In genomic region chr1:16684738-16685337, GRCh38 we compare ENCODE assay signal across 8 cellular contexts. TPM values are rescaled to one million over a fixed set of nuclear protein-coding genes. Genes with fewer than 3 reads are reported as not detected.
A peak's percentile ranks its signal among the peaks of the same experiment; 100 is the strongest.
DNase-seq lines count a peak whose midpoint lies in the region; ATAC-seq, FAIRE-seq and TF ChIP-seq lines count a peak whose summit lies in the region.
"Not testable (repeated sequence)": the region's sequence is repeated elsewhere in the genome, so short reads cannot be mapped to it uniquely, and the experiment has no call there.

No MANE protein-coding gene starts in this region.

- POLR2A ChIA-PET in HepG2 (lab: Yijun Ruan, JAX): not testable (repeated sequence)

- peak in 1 of 3 donors; percentile 36 for DNase-seq in CD4-positive, CD25-positive, alpha-beta regulatory T cell
- DNase-seq in OCI-M1 (lab: John Stamatoyannopoulos, UW): peak; percentile 55
- DNase-seq in activated T-cell treated with anti-CD3 and anti-CD28 coated beads, Interleukin-2, amount 50 U/mL, for 72 hours; epithelial cell of proximal tubule (ENCODE audit: low read depth); HepG2 (ENCODE audit: low spot score); smooth muscle cell (lab: John Stamatoyannopoulos, UW; ENCODE audit: unreplicated experiment): not testable (repeated sequence)

- H3K4me3 ChIP-seq in CD4-positive, CD25-positive, alpha-beta regulatory T cell (ENCODE audit: low read depth, low read length); epithelial cell of proximal tubule (ENCODE audit: low read depth, low read length); HepG2 (replicated peaks in 1 of 3; ENCODE audit: insufficient read depth in 1 of 3, low read depth in 2 of 3, low read length in 3 of 3); smooth muscle cell: not testable (repeated sequence)

- not testable (repeated sequence) for TF ChIP-seq POLR2A in HepG2 (IDR thresholded peaks at IDR 0.05; ENCODE audit: insufficient read depth in 1 of 2, low read depth in 2 of 2, low read length in 2 of 2)

- not testable (repeated sequence) for H3K4me2 ChIP-seq in HepG2 (ENCODE audit: low read depth, low read length); smooth muscle cell

- H3K27me3 Mint-ChIP-seq in CD4-positive, CD25-positive, alpha-beta regulatory T cell: peaks cover 25% of the 10 kb centered on the region
- peaks cover 23% of the 10 kb centered on the region for H3K27me3 Mint-ChIP-seq in activated T-cell treated with anti-CD3 and anti-CD28 coated beads, Interleukin-2, amount 50 U/mL, for 72 hours (ENCODE audit: low read depth)

- not testable (repeated sequence) for H3K9ac ChIP-seq in HepG2 (ENCODE audit: insufficient read depth, low read depth, low read length); smooth muscle cell (ENCODE audit: low read depth)

- H3K27me3 ChIP-seq in CD4-positive, CD25-positive, alpha-beta regulatory T cell (ENCODE audit: control insufficient read depth, insufficient read depth, low read length); HepG2 (ENCODE audit: control insufficient read depth in 1 of 2, insufficient read depth in 2 of 2, low read length in 2 of 2); smooth muscle cell (ENCODE audit: low read depth): not testable (repeated sequence)

- H3K9me3 ChIP-seq in CD4-positive, CD25-positive, alpha-beta regulatory T cell (ENCODE audit: control insufficient read depth in 2 of 2, low read length in 2 of 2); HepG2 (ENCODE audit: low read length); smooth muscle cell (replicated peaks; ENCODE audit: low read depth): not testable (repeated sequence)

- ATAC-seq in CD4-positive, CD25-positive, alpha-beta regulatory T cell (ENCODE audit: low read depth in 2 of 2): peak; percentile 50 to 60
- ATAC-seq in GM18858 (IDR thresholded peaks at IDR 0.05; ENCODE audit: unreplicated experiment): peak; percentile 63
- peak; percentile 46 to 56 for ATAC-seq in activated T-cell treated with anti-CD3 and anti-CD28 coated beads, Interleukin-2, amount 50 U/mL, for 72 hours (replicated peaks in 1 of 2)
- not testable (repeated sequence) for ATAC-seq in HepG2

- H3F3A ChIP-seq in smooth muscle cell (ENCODE audit: low read depth): not testable (repeated sequence)

- not testable (repeated sequence) for H3K27ac ChIP-seq in CD4-positive, CD25-positive, alpha-beta regulatory T cell (ENCODE audit: insufficient read depth, low read length, poor library complexity, severe bottlenecking); HepG2 (ENCODE audit: extremely low read length, insufficient read depth, low read length); smooth muscle cell (ENCODE audit: low read depth)

- not testable (repeated sequence) for H3K4me3 Mint-ChIP-seq in CD4-positive, CD25-positive, alpha-beta regulatory T cell; activated T-cell treated with anti-CD3 and anti-CD28 coated beads, Interleukin-2, amount 50 U/mL, for 72 hours

- intact Hi-C loops in HepG2 (cut with micrococcal nuclease; ENCODE audit: unreplicated experiment): not testable (repeated sequence)

- H3K9me3 Mint-ChIP-seq in CD4-positive, CD25-positive, alpha-beta regulatory T cell; activated T-cell treated with anti-CD3 and anti-CD28 coated beads, Interleukin-2, amount 50 U/mL, for 72 hours: not testable (repeated sequence)

- H3K36me3 ChIP-seq in CD4-positive, CD25-positive, alpha-beta regulatory T cell (ENCODE audit: control insufficient read depth, insufficient read depth, low read length); HepG2 (replicated peaks in 1 of 2; ENCODE audit: control insufficient read depth in 1 of 2, insufficient read depth in 2 of 2, low read length in 2 of 2); smooth muscle cell (ENCODE audit: low read depth): not testable (repeated sequence)

- TF ChIP-seq RAD21 in Ishikawa (IDR thresholded peaks at IDR 0.05; ENCODE audit: low read depth): peak; percentile 41
- not testable (repeated sequence) for TF ChIP-seq RAD21 in HepG2 (CRISPR knock-in tag; IDR thresholded peaks at IDR 0.05)

- WGBS in HepG2 (ENCODE audit: low lambda C conversion rate): 5% methylated on average over 4 of the region's 4 CpGs
- WGBS in smooth muscle cell (ENCODE audit: low lambda C conversion rate): 9% methylated on average over 4 of the region's 4 CpGs

- CTCF ChIA-PET in HepG2 (lab: Yijun Ruan, JAX; ENCODE audit: low intra/inter-chr PET ratio, low total read pairs): not testable (repeated sequence)

- not testable (repeated sequence) for H3K4me1 ChIP-seq in CD4-positive, CD25-positive, alpha-beta regulatory T cell (ENCODE audit: control insufficient read depth, insufficient read depth, low read length, poor library complexity, severe bottlenecking); HepG2 (ENCODE audit: insufficient read depth, low read length); smooth muscle cell (ENCODE audit: low read depth)

- not testable (repeated sequence) for H3K27ac Mint-ChIP-seq in CD4-positive, CD25-positive, alpha-beta regulatory T cell; activated T-cell treated with anti-CD3 and anti-CD28 coated beads, Interleukin-2, amount 50 U/mL, for 72 hours

- FAIRE-seq in HepG2 (lab: Jason Lieb, UNC): not testable (repeated sequence)

- not testable (repeated sequence) for H3K4me1 Mint-ChIP-seq in CD4-positive, CD25-positive, alpha-beta regulatory T cell; activated T-cell treated with anti-CD3 and anti-CD28 coated beads, Interleukin-2, amount 50 U/mL, for 72 hours (ENCODE audit: low read depth)

- H3K36me3 Mint-ChIP-seq in CD4-positive, CD25-positive, alpha-beta regulatory T cell; activated T-cell treated with anti-CD3 and anti-CD28 coated beads, Interleukin-2, amount 50 U/mL, for 72 hours (ENCODE audit: insufficient read depth in 2 of 2): not testable (repeated sequence)

- H3K79me2 ChIP-seq in HepG2 (ENCODE audit: insufficient read depth, low read length); smooth muscle cell (ENCODE audit: low read depth): not testable (repeated sequence)

- H2AFZ ChIP-seq in HepG2 (ENCODE audit: low read length); smooth muscle cell (ENCODE audit: low read depth): not testable (repeated sequence)

- TF ChIP-seq EP300 in Ishikawa (IDR thresholded peaks at IDR 0.05; ENCODE audit: borderline replicate concordance); HepG2 (IDR thresholded peaks at IDR 0.05; ENCODE audit: low read depth in 2 of 2, low read length in 2 of 2); HepG2 (CRISPR knock-in tag; IDR thresholded peaks at IDR 0.05; ENCODE audit: borderline replicate concordance): not testable (repeated sequence)

- in situ Hi-C loops in HepG2 (cut with HindIII; ENCODE audit: extremely low pct_ligation_motif_present, low pct_unique_long_range_greater_than_20kb): not testable (repeated sequence)

- TSS peak; percentile 57 for BruUV-seq in HepG2 (replicated peaks; lab: Mats Ljungman, UMichigan)

- not testable (repeated sequence) for H4K20me1 ChIP-seq in HepG2 (ENCODE audit: insufficient read depth, low read length); smooth muscle cell (ENCODE audit: low read depth)

- TF ChIP-seq CTCF in epithelial cell of proximal tubule (conservative IDR thresholded peaks at IDR 0.05; ENCODE audit: low read depth, low read length) (peak; percentile 40), smooth muscle cell (IDR thresholded peaks at IDR 0.05; ENCODE audit: borderline replicate concordance, insufficient read depth, poor library complexity, severe bottlenecking) (peak; percentile 40)
- not testable (repeated sequence) for TF ChIP-seq CTCF in HepG2 (CRISPR knock-in tag; IDR thresholded peaks at IDR 0.05)

RNA-seq across cellular contexts. Expression of gene RNU1-3, which starts 18.1 kb away (rescaled TPM):
- total RNA-seq in CD4-positive, CD25-positive, alpha-beta regulatory T cell: 3,278 TPM
- 10 to 100 TPM in 1 of 4 donors, not detected in 3; 23.7 TPM for polyA plus RNA-seq in CD4-positive, CD25-positive, alpha-beta regulatory T cell
- total RNA-seq in activated T-cell treated with anti-CD3 and anti-CD28 coated beads, Interleukin-2, amount 50 U/mL, for 72 hours: 1,000 to 10,000 TPM; 1,100 to 1,278 TPM
- under 0.01 TPM in 2 replicates for total RNA-seq in epithelial cell of proximal tubule
- total RNA-seq in HepG2 (2016; rRNA removed; fragmentation: Illumina TruSeq; extraction: Trizol): 859 and 11,018 TPM in 2 replicates
- 16,281 and 17,236 TPM in 2 replicates for total RNA-seq in HepG2 (2016; cell fraction: cytosol; rRNA removed; fragmentation: Illumina TruSeq; extraction: Trizol; ENCODE audit: low read depth)
- total RNA-seq in HepG2 (2016; cell fraction: insoluble cytoplasmic fraction; rRNA removed; fragmentation: Illumina TruSeq; extraction: Trizol): 1,309 and 10,613 TPM in 2 replicates
- 2,848 and 3,475 TPM in 2 replicates for total RNA-seq in HepG2 (2016; cell fraction: membrane; rRNA removed; fragmentation: Illumina TruSeq; extraction: Trizol)
- total RNA-seq in HepG2 (2016; cell fraction: nucleus; rRNA removed; fragmentation: Illumina TruSeq; extraction: Trizol): 52,466 and 64,417 TPM in 2 replicates
- under 0.01 TPM in 2 replicates for polyA plus RNA-seq in HepG2 (2011; rRNA removed)
- polyA plus RNA-seq in HepG2 (2011; cell fraction: cytosol; rRNA removed): under 0.01 TPM in 2 replicates
- polyA plus RNA-seq in HepG2 (2011; cell fraction: nucleus; rRNA removed): under 0.01 TPM in 2 replicates
- 59.2 and 78.2 TPM in 2 replicates for polyA plus RNA-seq in HepG2 (2012)
- polyA plus RNA-seq in HepG2 (2016; cell fraction: cytosol; fragmentation: Illumina TruSeq; extraction: Trizol; ENCODE audit: low read depth): 27.3 and 44.4 TPM in 2 replicates
- not detected in 2 replicates for polyA plus RNA-seq in HepG2 (2016; cell fraction: insoluble cytoplasmic fraction; fragmentation: Illumina TruSeq; extraction: Trizol; ENCODE audit: low read depth)
- polyA plus RNA-seq in HepG2 (2016; cell fraction: membrane; fragmentation: Illumina TruSeq; extraction: Trizol; ENCODE audit: low read depth): not detected in 2 replicates
- polyA plus RNA-seq in HepG2 (2016; cell fraction: nucleus; fragmentation: Illumina TruSeq; extraction: Trizol; ENCODE audit: insufficient read depth, low read depth): 32.8 TPM in 1 of 2 replicates, not detected in the other
- 12,820 and 15,604 TPM in 2 replicates for polyA minus RNA-seq in HepG2 (2011; rRNA and poly(A)+ RNA removed; ENCODE audit: low replicate concordance)
- polyA minus RNA-seq in HepG2 (2011; cell fraction: cytosol; rRNA and poly(A)+ RNA removed): 90,102 and 105,040 TPM in 2 replicates
- polyA minus RNA-seq in HepG2 (2011; cell fraction: nucleus; rRNA and poly(A)+ RNA removed): 42,574 and 58,030 TPM in 2 replicates
- under 0.01 TPM in 2 replicates for total RNA-seq in smooth muscle cell
- polyA plus RNA-seq in smooth muscle cell: 4.2 and 6.4 TPM in 2 replicates

RNA-seq across cellular contexts. Expression of gene RNU1-4, which starts 55.5 kb away (rescaled TPM):
- total RNA-seq in CD4-positive, CD25-positive, alpha-beta regulatory T cell: 3,278 TPM
- polyA plus RNA-seq in CD4-positive, CD25-positive, alpha-beta regulatory T cell: 10 to 100 TPM in 1 of 4 donors, not detected in 3; 23.7 TPM
- total RNA-seq in activated T-cell treated with anti-CD3 and anti-CD28 coated beads, Interleukin-2, amount 50 U/mL, for 72 hours: 1,000 to 10,000 TPM; 1,100 to 1,278 TPM
- under 0.01 TPM in 2 replicates for total RNA-seq in epithelial cell of proximal tubule
- total RNA-seq in HepG2 (2016; rRNA removed; fragmentation: Illumina TruSeq; extraction: Trizol): 859 and 11,018 TPM in 2 replicates
- total RNA-seq in HepG2 (2016; cell fraction: cytosol; rRNA removed; fragmentation: Illumina TruSeq; extraction: Trizol; ENCODE audit: low read depth): 16,281 and 17,236 TPM in 2 replicates
- total RNA-seq in HepG2 (2016; cell fraction: insoluble cytoplasmic fraction; rRNA removed; fragmentation: Illumina TruSeq; extraction: Trizol): 1,309 and 10,613 TPM in 2 replicates
- 2,848 and 3,475 TPM in 2 replicates for total RNA-seq in HepG2 (2016; cell fraction: membrane; rRNA removed; fragmentation: Illumina TruSeq; extraction: Trizol)
- total RNA-seq in HepG2 (2016; cell fraction: nucleus; rRNA removed; fragmentation: Illumina TruSeq; extraction: Trizol): 52,466 and 64,417 TPM in 2 replicates
- polyA plus RNA-seq in HepG2 (2011; rRNA removed): under 0.01 TPM in 2 replicates
- under 0.01 TPM in 2 replicates for polyA plus RNA-seq in HepG2 (2011; cell fraction: cytosol; rRNA removed)
- polyA plus RNA-seq in HepG2 (2011; cell fraction: nucleus; rRNA removed): under 0.01 TPM in 2 replicates
- polyA plus RNA-seq in HepG2 (2012): 78.2 TPM in 1 of 2 replicates, not detected in the other
- polyA plus RNA-seq in HepG2 (2016; cell fraction: cytosol; fragmentation: Illumina TruSeq; extraction: Trizol; ENCODE audit: low read depth): 27.3 and 44.4 TPM in 2 replicates
- not detected in 2 replicates for polyA plus RNA-seq in HepG2 (2016; cell fraction: insoluble cytoplasmic fraction; fragmentation: Illumina TruSeq; extraction: Trizol; ENCODE audit: low read depth)
- not detected in 2 replicates for polyA plus RNA-seq in HepG2 (2016; cell fraction: membrane; fragmentation: Illumina TruSeq; extraction: Trizol; ENCODE audit: low read depth)
- polyA plus RNA-seq in HepG2 (2016; cell fraction: nucleus; fragmentation: Illumina TruSeq; extraction: Trizol; ENCODE audit: insufficient read depth, low read depth): 32.8 TPM in 1 of 2 replicates, not detected in the other
- 12,820 and 15,604 TPM in 2 replicates for polyA minus RNA-seq in HepG2 (2011; rRNA and poly(A)+ RNA removed; ENCODE audit: low replicate concordance)
- polyA minus RNA-seq in HepG2 (2011; cell fraction: cytosol; rRNA and poly(A)+ RNA removed): 90,102 and 105,040 TPM in 2 replicates
- polyA minus RNA-seq in HepG2 (2011; cell fraction: nucleus; rRNA and poly(A)+ RNA removed): 42,574 and 58,030 TPM in 2 replicates
- under 0.01 TPM in 2 replicates for total RNA-seq in smooth muscle cell
- 4.2 and 6.4 TPM in 2 replicates for polyA plus RNA-seq in smooth muscle cell

Comparison
In these comparisons a context has a peak if more than half of its experiments do, and no peak if none do; other contexts are left out.
1. RNA of gene RNU1-3, which starts 18.1 kb away (total RNA-seq): 859 to 64,417 TPM in HepG2, 3,278 TPM in CD4-positive, CD25-positive, alpha-beta regulatory T cell (single experiment) and 1,100 to 1,278 TPM in activated T-cell treated with anti-CD3 and anti-CD28 coated beads, Interleukin-2, amount 50 U/mL, for 72 hours; under 0.01 TPM in epithelial cell of proximal tubule and under 0.01 TPM in smooth muscle cell; every median in the first group is over 100 times any median in the second.
2. RNA of gene RNU1-4, which starts 55.5 kb away (total RNA-seq): 859 to 64,417 TPM in HepG2, 3,278 TPM in CD4-positive, CD25-positive, alpha-beta regulatory T cell (single experiment) and 1,100 to 1,278 TPM in activated T-cell treated with anti-CD3 and anti-CD28 coated beads, Interleukin-2, amount 50 U/mL, for 72 hours; under 0.01 TPM in epithelial cell of proximal tubule and under 0.01 TPM in smooth muscle cell; every median in the first group is over 100 times any median in the second.